In genomic region chr12:13597166-13597565, GRCh38 we compare ENCODE assay signal across 21 cellular contexts.
DNase-seq lines count a peak whose midpoint lies in the region; ATAC-seq, FAIRE-seq and TF ChIP-seq lines count a peak whose summit lies in the region.
"Had no signal": no experiment of that assay in that cellular context is flagged by ENCODE, and none has a peak within 500 bp of the region (broad histone marks: within the 10 kb centered on the region; RNA-seq: fewer than 3 reads in every experiment).

No MANE protein-coding gene starts in this region.

- H3K56ac ChIP-seq in mesendoderm (ENCODE audit: low read length), result peak overlapping the region; percentile 53

- H2BK15ac ChIP-seq in mesendoderm (replicated peaks; ENCODE audit: low read depth), result no peak overlapping the region

- DNase-seq in ELF-1 (ENCODE audit: low read depth, low spot score) (peak; percentile 65), HCT116 (ENCODE audit: low read depth, low spot score) (no peak), mesendoderm (no peak), urothelium cell line (ENCODE audit: low spot score) (no peak), Right ventricle myocardium inferior (ENCODE audit: missing footprints) (no peak)
- DNase-seq: 8988T; ACHN; AML-193; BE2C; Calu3; CD4-positive, alpha-beta memory T cell; COR-L47; DMS53; H9; HFFc6 had no signal

- FAIRE-seq in urothelium cell line (lab: Jason Lieb, UNC), result peak; percentile 52
- FAIRE-seq: A549, G401.6, GM12892 had no signal

- no peaks in the 10 kb centered on the region for H3K9me3 ChIP-seq in HCT116 (ENCODE audit: control insufficient read depth in 1 of 2, insufficient read depth in 1 of 2, low read depth in 1 of 2, low read length in 2 of 2)
- H3K9me3 ChIP-seq: A549; BE2C; BLaER1 treated with 17β-estradiol and CSF1 and Interleukin-3, amounts not matched to agents 10 nM and 100 nM had no signal

- POLR2A ChIA-PET in HCT116 (lab: Charles Lee), result no interaction called here

- H3K79me2 ChIP-seq in HCT116 (ENCODE audit: insufficient read depth, low read length), result no peaks in the 10 kb centered on the region
- no peaks in the 10 kb centered on the region for H3K79me2 ChIP-seq in mesendoderm (ENCODE audit: control insufficient read depth, insufficient read depth, low read length)

- TF ChIP-seq RAD21 in HCT116 (IDR thresholded peaks at IDR 0.05; ENCODE audit: low read depth), result no peak

- no peak for ATAC-seq in HCT116
- ATAC-seq in HG03378 (IDR thresholded peaks at IDR 0.05; ENCODE audit: unreplicated experiment), result no peak
- no peak for ATAC-seq in HG03280 (IDR thresholded peaks at IDR 0.05; ENCODE audit: unreplicated experiment)
- no peak for ATAC-seq in Right ventricle myocardium inferior
- ATAC-seq: A549 had no signal

- H3K36me3 ChIP-seq in HCT116 (ENCODE audit: control insufficient read depth in 1 of 2, insufficient read depth in 2 of 2, low read length in 2 of 2) (no peaks in the 10 kb centered on the region), mesendoderm (ENCODE audit: control insufficient read depth, insufficient read depth, low read length) (no peaks in the 10 kb centered on the region)
- H3K36me3 ChIP-seq: BE2C; BLaER1 treated with 17β-estradiol and CSF1 and Interleukin-3, amounts not matched to agents 10 nM and 100 nM had no signal

- no peak overlapping the region for H2BK5ac ChIP-seq in mesendoderm (ENCODE audit: low read length)

- RAD21 ChIA-PET in HCT116 (lab: Charles Lee; ENCODE audit: low non-redundant PET in 1 of 2, low total read pairs in 2 of 2, uncharacterized antibody in 2 of 2, unreplicated experiment in 2 of 2), result no interaction called here

- H4K5ac ChIP-seq in mesendoderm (ENCODE audit: low read length), result no peak overlapping the region

- no peak overlapping the region for H2AFZ ChIP-seq in HCT116 (ENCODE audit: low read depth, low read length, poor library complexity, severe bottlenecking)

- no peaks in the 10 kb centered on the region for H3K9me2 ChIP-seq in HCT116 (ENCODE audit: insufficient read depth)

- H3K4me3 ChIP-seq in HCT116 (replicated peaks in 1 of 2; ENCODE audit: low read depth in 1 of 2, low read length in 2 of 2) (no peak overlapping the region), mesendoderm (ENCODE audit: low read length) (no peak overlapping the region)
- H3K4me3 ChIP-seq: A549; BLaER1 treated with 17β-estradiol and CSF1 and Interleukin-3, amounts not matched to agents 10 nM and 100 nM had no signal

- no peak overlapping the region for H4K8ac ChIP-seq in mesendoderm (ENCODE audit: low read depth, low read length)

- H3K4ac ChIP-seq in mesendoderm (ENCODE audit: low read depth, low read length), result no peak overlapping the region

- H3K9ac ChIP-seq in HCT116 (ENCODE audit: low read length), result no peak overlapping the region
- H3K9ac ChIP-seq in mesendoderm (ENCODE audit: low read length), result no peak overlapping the region
- H3K9ac ChIP-seq: BLaER1 treated with 17β-estradiol and CSF1 and Interleukin-3, amounts not matched to agents 10 nM and 100 nM had no signal

- H3K27ac ChIP-seq in HCT116 (ENCODE audit: low read depth, low read length), result peak overlapping the region; percentile 44
- no peak overlapping the region for H3K27ac ChIP-seq in mesendoderm (ENCODE audit: low read depth, low read length)
- H3K27ac ChIP-seq: A549; BLaER1 treated with 17β-estradiol and CSF1 and Interleukin-3, amounts not matched to agents 10 nM and 100 nM had no signal

- CTCF ChIA-PET in HCT116 (lab: Charles Lee), result no interaction called here

- no peak overlapping the region for H2AK5ac ChIP-seq in mesendoderm (ENCODE audit: low read length)

- H3K4me1 ChIP-seq in HCT116 (ENCODE audit: control insufficient read depth in 1 of 2, insufficient read depth in 2 of 2, low read length in 2 of 2) (peaks cover 23 to 34% of the 10 kb centered on the region in 2 experiments), mesendoderm (ENCODE audit: control insufficient read depth, low read depth, low read length) (peaks cover 2% of the 10 kb centered on the region)
- H3K4me1 ChIP-seq: A549, BE2C had no signal

- H3K4me2 ChIP-seq in HCT116 (ENCODE audit: low read length) (no peak overlapping the region), mesendoderm (ENCODE audit: low read length) (no peak overlapping the region)
- H3K4me2 ChIP-seq: A549; BLaER1 treated with 17β-estradiol and CSF1 and Interleukin-3, amounts not matched to agents 10 nM and 100 nM had no signal

- no peaks in the 10 kb centered on the region for H3K79me1 ChIP-seq in mesendoderm (ENCODE audit: low read length)

- TF ChIP-seq CTCF in HCT116 (IDR thresholded peaks at IDR 0.05 in 2 of 3, conservative IDR thresholded peaks at IDR 0.05 in 1 of 3; ENCODE audit: borderline replicate concordance in 1 of 3, insufficient read depth in 1 of 3, low read depth in 2 of 3, low read length in 2 of 3), result no peak

- intact Hi-C loops in HCT116 (cut with micrococcal nuclease) (no loop called here), Right ventricle myocardium inferior (cut with DNase I) (no loop called here)

- no peak overlapping the region for H3K18ac ChIP-seq in mesendoderm (ENCODE audit: low read length)

- H3K23ac ChIP-seq in mesendoderm (ENCODE audit: low read length), result no peak overlapping the region

- TF ChIP-seq POLR2A in HCT116 (IDR thresholded peaks at IDR 0.05; ENCODE audit: borderline replicate concordance, extremely low read depth, insufficient read depth, insufficient read length), result no peak

- H2BK120ac ChIP-seq in mesendoderm (ENCODE audit: low read depth, low read length), result no peak overlapping the region

- no TSS peak for BruUV-seq in HCT116 (replicated peaks; lab: Mats Ljungman, UMichigan)

- no peaks in the 10 kb centered on the region for H4K20me1 ChIP-seq in HCT116 (ENCODE audit: insufficient read depth)
- H4K20me1 ChIP-seq: BLaER1 treated with 17β-estradiol and CSF1 and Interleukin-3, amounts not matched to agents 10 nM and 100 nM had no signal

- H3K27me3 ChIP-seq in HCT116 (ENCODE audit: insufficient read depth, low read length), result no peaks in the 10 kb centered on the region
- H3K27me3 ChIP-seq in mesendoderm (ENCODE audit: insufficient read depth, low read length, poor library complexity), result no peaks in the 10 kb centered on the region
- H3K27me3 ChIP-seq: BE2C; BLaER1 treated with 17β-estradiol and CSF1 and Interleukin-3, amounts not matched to agents 10 nM and 100 nM had no signal

- no CpG with 5 or more reads among the region's 4 CpGs for WGBS in mesendoderm (ENCODE audit: extremely low coverage, insufficient coverage, low lambda C conversion rate)

TF ChIP-seq in HCT116, 20 proteins besides CTCF, POLR2A, EP300 and RAD21:
- no peak for TF ChIP-seq TCF7L2 (IDR thresholded peaks at IDR 0.05; ENCODE audit: borderline replicate concordance, extremely low read depth, insufficient read depth, insufficient read length)
- TF ChIP-seq REST (IDR thresholded peaks at IDR 0.05; ENCODE audit: low read depth), result no peak
- TF ChIP-seq ATF3 (IDR thresholded peaks at IDR 0.05), result no peak
- TF ChIP-seq ZFX (IDR thresholded peaks at IDR 0.05), result no peak
TF ChIP-seq in HCT116: peak in this region for 0.
